1 cellular context compared by ENCODE assay signal in the genomic region with DNA sequence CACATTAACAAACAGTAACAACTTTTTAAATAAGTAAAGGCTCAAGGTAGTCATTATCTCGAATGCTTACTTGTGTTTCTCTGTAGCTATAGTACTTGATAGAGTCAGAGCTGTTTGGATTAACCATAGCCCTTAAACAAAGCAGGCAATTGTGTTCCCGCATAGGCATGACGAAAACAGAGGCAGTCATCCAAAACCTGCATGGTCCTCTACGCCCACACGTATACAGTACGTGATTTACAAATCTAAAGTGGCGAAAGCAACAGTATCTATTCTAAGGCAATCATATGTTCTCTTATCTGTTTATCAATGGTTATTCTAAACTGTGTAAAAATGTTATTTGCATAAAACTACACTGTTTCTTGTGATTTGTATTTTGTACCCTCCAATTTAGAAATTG.
A peak's percentile ranks its signal among the peaks of the same experiment; 100 is the strongest.
TF ChIP-seq lines count a peak whose summit lies in the region.

No MANE protein-coding gene starts in this region.

TF ChIP-seq in K562, 482 proteins besides CTCF, POLR2A, EP300 and RAD21 (continued from another document and continues in another):
- TF ChIP-seq ZNF318 (IDR thresholded peaks at IDR 0.05; ENCODE audit: borderline replicate concordance in 1 of 2, low read depth in 1 of 2) (no peak), DDX20 (tag; IDR thresholded peaks at IDR 0.05; ENCODE audit: low read depth) (no peak), CGGBP1 (CRISPR knock-in tag; IDR thresholded peaks at IDR 0.05) (0 out of 2 replicates have a peak, but pooled peaks have one; percentile 50), HMBOX1 (IDR thresholded peaks at IDR 0.05) (peak; percentile 26; the same call in 1 of the 2 replicates), ETV1 (tag; conservative IDR thresholded peaks at IDR 0.05; ENCODE audit: low read depth) (no peak), ZKSCAN1 (IDR thresholded peaks at IDR 0.05; ENCODE audit: low read depth, low read length) (no peak), RAD51 (IDR thresholded peaks at IDR 0.05; ENCODE audit: borderline replicate concordance, low read depth) (no peak), HDAC2 (IDR thresholded peaks at IDR 0.05) (0 out of 2 replicates have a peak, but pooled peaks have one; percentile 30), HNRNPLL (IDR thresholded peaks at IDR 0.05; ENCODE audit: low read depth, low read length, poor library complexity, severe bottlenecking) (no peak), NFIX (CRISPR knock-in tag; IDR thresholded peaks at IDR 0.05; ENCODE audit: low read depth) (no peak), DPF2 (IDR thresholded peaks at IDR 0.05) (0 out of 2 replicates have a peak, but pooled peaks have one; percentile 47), ZBED1 (IDR thresholded peaks at IDR 0.05) (no peak), TEAD2 (tag; IDR thresholded peaks at IDR 0.05) (no peak), SOX6 (IDR thresholded peaks at IDR 0.05) (peak; percentile 66), MEIS2 (IDR thresholded peaks at IDR 0.05; ENCODE audit: partially characterized antibody) (peak; percentile 34), KDM1A (IDR thresholded peaks at IDR 0.05) (peak; percentile 86 to 87), LEF1 (IDR thresholded peaks at IDR 0.05) (no peak), XRCC3 (IDR thresholded peaks at IDR 0.05) (no peak), CREM (IDR thresholded peaks at IDR 0.05; ENCODE audit: low read depth) (peak; percentile 75), SAP30 (IDR thresholded peaks at IDR 0.05; ENCODE audit: borderline replicate concordance, insufficient read depth, low read depth, low read length, poor library complexity, severe bottlenecking) (no peak), ILF3 (IDR thresholded peaks at IDR 0.05; ENCODE audit: borderline replicate concordance) (no peak), MIER1 (IDR thresholded peaks at IDR 0.05; ENCODE audit: low read depth) (no peak), TBP (optimal IDR thresholded peaks at IDR 0.05; ENCODE audit: low read depth, low read length) (no peak), ZNF316 (IDR thresholded peaks at IDR 0.05) (no peak), SP1 (CRISPR knock-in tag; IDR thresholded peaks at IDR 0.05) (0 out of 2 replicates have a peak, but pooled peaks have one; percentile 39), TCF15 (CRISPR knock-in tag; IDR thresholded peaks at IDR 0.05) (no peak), EP400 (IDR thresholded peaks at IDR 0.05) (peak; percentile 32; the same call in 1 of the 2 replicates), YY1 (IDR thresholded peaks at IDR 0.05; ENCODE audit: borderline replicate concordance in 1 of 3, control insufficient read depth in 1 of 3, extremely low read depth in 1 of 3, insufficient read depth in 3 of 3, insufficient read length in 1 of 3, insufficient replicate concordance in 2 of 3, low read depth in 1 of 3, low read length in 2 of 3) (no peak), RBFOX2 (IDR thresholded peaks at IDR 0.05; ENCODE audit: low read depth, low read length) (peak; percentile 46; the same call in 1 of the 2 replicates)
- TF ChIP-seq, protein P1, sequence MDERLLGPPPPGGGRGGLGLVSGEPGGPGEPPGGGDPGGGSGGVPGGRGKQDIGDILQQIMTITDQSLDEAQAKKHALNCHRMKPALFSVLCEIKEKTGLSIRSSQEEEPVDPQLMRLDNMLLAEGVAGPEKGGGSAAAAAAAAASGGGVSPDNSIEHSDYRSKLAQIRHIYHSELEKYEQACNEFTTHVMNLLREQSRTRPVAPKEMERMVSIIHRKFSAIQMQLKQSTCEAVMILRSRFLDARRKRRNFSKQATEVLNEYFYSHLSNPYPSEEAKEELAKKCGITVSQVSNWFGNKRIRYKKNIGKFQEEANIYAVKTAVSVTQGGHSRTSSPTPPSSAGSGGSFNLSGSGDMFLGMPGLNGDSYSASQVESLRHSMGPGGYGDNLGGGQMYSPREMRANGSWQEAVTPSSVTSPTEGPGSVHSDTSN (CRISPR knock-in tag; IDR thresholded peaks at IDR 0.05; ENCODE audit: low read depth), result no peak
- TF ChIP-seq, protein P1 (tag; conservative IDR thresholded peaks at IDR 0.05; ENCODE audit: low read depth), result peak; percentile 29
- TF ChIP-seq, protein P2, sequence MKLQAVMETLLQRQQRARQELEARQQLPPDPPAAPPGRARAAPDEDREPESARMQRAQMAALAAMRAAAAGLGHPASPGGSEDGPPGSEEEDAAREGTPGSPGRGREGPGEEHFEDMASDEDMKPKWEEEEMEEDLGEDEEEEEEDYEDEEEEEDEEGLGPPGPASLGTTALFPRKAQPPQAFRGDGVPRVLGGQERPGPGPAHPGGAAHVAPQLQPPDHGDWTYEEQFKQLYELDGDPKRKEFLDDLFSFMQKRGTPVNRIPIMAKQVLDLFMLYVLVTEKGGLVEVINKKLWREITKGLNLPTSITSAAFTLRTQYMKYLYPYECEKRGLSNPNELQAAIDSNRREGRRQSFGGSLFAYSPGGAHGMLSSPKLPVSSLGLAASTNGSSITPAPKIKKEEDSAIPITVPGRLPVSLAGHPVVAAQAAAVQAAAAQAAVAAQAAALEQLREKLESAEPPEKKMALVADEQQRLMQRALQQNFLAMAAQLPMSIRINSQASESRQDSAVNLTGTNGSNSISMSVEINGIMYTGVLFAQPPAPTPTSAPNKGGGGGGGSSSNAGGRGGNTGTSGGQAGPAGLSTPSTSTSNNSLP (IDR thresholded peaks at IDR 0.05; ENCODE audit: borderline replicate concordance, low read depth, low read length), result 0 out of 2 replicates have a peak, but pooled peaks have one; percentile 33
- TF ChIP-seq, protein P3, sequence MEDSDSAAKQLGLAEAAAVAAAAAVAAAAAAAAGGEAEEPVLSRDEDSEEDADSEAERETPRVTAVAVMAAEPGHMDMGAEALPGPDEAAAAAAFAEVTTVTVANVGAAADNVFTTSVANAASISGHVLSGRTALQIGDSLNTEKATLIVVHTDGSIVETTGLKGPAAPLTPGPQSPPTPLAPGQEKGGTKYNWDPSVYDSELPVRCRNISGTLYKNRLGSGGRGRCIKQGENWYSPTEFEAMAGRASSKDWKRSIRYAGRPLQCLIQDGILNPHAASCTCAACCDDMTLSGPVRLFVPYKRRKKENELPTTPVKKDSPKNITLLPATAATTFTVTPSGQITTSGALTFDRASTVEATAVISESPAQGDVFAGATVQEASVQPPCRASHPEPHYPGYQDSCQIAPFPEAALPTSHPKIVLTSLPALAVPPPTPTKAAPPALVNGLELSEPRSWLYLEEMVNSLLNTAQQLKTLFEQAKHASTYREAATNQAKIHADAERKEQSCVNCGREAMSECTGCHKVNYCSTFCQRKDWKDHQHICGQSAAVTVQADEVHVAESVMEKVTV (CRISPR knock-in tag; IDR thresholded peaks at IDR 0.05), result no peak
- TF ChIP-seq, protein P4, sequence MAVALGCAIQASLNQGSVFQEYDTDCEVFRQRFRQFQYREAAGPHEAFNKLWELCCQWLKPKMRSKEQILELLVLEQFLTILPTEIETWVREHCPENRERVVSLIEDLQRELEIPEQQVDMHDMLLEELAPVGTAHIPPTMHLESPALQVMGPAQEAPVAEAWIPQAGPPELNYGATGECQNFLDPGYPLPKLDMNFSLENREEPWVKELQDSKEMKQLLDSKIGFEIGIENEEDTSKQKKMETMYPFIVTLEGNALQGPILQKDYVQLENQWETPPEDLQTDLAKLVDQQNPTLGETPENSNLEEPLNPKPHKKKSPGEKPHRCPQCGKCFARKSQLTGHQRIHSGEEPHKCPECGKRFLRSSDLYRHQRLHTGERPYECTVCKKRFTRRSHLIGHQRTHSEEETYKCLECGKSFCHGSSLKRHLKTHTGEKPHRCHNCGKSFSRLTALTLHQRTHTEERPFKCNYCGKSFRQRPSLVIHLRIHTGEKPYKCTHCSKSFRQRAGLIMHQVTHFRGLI (CRISPR knock-in tag; IDR thresholded peaks at IDR 0.05), result no peak
- TF ChIP-seq, protein P5, sequence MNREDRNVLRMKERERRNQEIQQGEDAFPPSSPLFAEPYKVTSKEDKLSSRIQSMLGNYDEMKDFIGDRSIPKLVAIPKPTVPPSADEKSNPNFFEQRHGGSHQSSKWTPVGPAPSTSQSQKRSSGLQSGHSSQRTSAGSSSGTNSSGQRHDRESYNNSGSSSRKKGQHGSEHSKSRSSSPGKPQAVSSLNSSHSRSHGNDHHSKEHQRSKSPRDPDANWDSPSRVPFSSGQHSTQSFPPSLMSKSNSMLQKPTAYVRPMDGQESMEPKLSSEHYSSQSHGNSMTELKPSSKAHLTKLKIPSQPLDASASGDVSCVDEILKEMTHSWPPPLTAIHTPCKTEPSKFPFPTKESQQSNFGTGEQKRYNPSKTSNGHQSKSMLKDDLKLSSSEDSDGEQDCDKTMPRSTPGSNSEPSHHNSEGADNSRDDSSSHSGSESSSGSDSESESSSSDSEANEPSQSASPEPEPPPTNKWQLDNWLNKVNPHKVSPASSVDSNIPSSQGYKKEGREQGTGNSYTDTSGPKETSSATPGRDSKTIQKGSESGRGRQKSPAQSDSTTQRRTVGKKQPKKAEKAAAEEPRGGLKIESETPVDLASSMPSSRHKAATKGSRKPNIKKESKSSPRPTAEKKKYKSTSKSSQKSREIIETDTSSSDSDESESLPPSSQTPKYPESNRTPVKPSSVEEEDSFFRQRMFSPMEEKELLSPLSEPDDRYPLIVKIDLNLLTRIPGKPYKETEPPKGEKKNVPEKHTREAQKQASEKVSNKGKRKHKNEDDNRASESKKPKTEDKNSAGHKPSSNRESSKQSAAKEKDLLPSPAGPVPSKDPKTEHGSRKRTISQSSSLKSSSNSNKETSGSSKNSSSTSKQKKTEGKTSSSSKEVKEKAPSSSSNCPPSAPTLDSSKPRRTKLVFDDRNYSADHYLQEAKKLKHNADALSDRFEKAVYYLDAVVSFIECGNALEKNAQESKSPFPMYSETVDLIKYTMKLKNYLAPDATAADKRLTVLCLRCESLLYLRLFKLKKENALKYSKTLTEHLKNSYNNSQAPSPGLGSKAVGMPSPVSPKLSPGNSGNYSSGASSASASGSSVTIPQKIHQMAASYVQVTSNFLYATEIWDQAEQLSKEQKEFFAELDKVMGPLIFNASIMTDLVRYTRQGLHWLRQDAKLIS (CRISPR knock-in tag; IDR thresholded peaks at IDR 0.05), result no peak
